9 cellular contexts compared by ENCODE assay signal in genomic region chr1:38489844-38490270, GRCh38.
DNase-seq lines count a peak whose midpoint lies in the region; ATAC-seq and TF ChIP-seq lines count a peak whose summit lies in the region.
"Had no signal": no experiment of that assay in that cellular context is flagged by ENCODE, and none has a peak within 500 bp of the region (broad histone marks: within the 10 kb centered on the region; RNA-seq: fewer than 3 reads in every experiment).

No MANE protein-coding gene starts in this region.

- no peak overlapping the region for H3K9ac ChIP-seq in NT2/D1 (ENCODE audit: insufficient read length, low read depth)

- no peak for ATAC-seq in Right ventricle myocardium inferior
- ATAC-seq in HG03139 (IDR thresholded peaks at IDR 0.05; ENCODE audit: unreplicated experiment), result no peak
- no peak for ATAC-seq in GM18498 (IDR thresholded peaks at IDR 0.05; ENCODE audit: unreplicated experiment)

- H3K4me3 ChIP-seq in right atrium auricular region, result no peak overlapping the region
- no peak overlapping the region for H3K4me3 ChIP-seq in NT2/D1 (ENCODE audit: insufficient read length, low read depth)

- peak; percentile 53 for DNase-seq in right atrium auricular region (ENCODE audit: low spot score)
- no peak for DNase-seq in Right ventricle myocardium inferior (ENCODE audit: missing footprints)
- peak; percentile 97 for DNase-seq in NT2/D1 (ENCODE audit: low read depth, low spot score)
- DNase-seq in activated effector memory CD4-positive, alpha-beta T cell treated with Interleukin-2 at 50 U/mL for 16 hours, result peak; percentile 2
- DNase-seq in islet precursor cell, result peak; percentile 82
- DNase-seq in stimulated activated CD8-positive, alpha-beta memory T cell treated with anti-CD3 and anti-CD28 coated beads, Interleukin-4, amount 100 ng/mL, for 48 hours, result peak; percentile 77

- no peaks in the 10 kb centered on the region for H3K27me3 ChIP-seq in right atrium auricular region
- no peaks in the 10 kb centered on the region for H3K27me3 ChIP-seq in NT2/D1 (ENCODE audit: insufficient read depth, insufficient read length)

- H3K36me3 ChIP-seq in right atrium auricular region (no peaks in the 10 kb centered on the region), NT2/D1 (ENCODE audit: insufficient read depth, insufficient read length, low read length) (no peaks in the 10 kb centered on the region)

- no peaks in the 10 kb centered on the region for H3K4me1 ChIP-seq in right atrium auricular region
- peaks cover 15% of the 10 kb centered on the region for H3K4me1 ChIP-seq in NT2/D1 (ENCODE audit: insufficient read depth, insufficient read length)

- intact Hi-C loops in Right ventricle myocardium inferior (cut with DNase I), result no loop called here

- H3K9me3 ChIP-seq in right atrium auricular region (no peaks in the 10 kb centered on the region), NT2/D1 (ENCODE audit: insufficient read depth, low read length) (no peaks in the 10 kb centered on the region)

- no peak overlapping the region for H3K27ac ChIP-seq in right atrium auricular region
- H3K27ac ChIP-seq: epithelial cell of prostate had no signal

- TF ChIP-seq CTCF in right atrium auricular region (IDR thresholded peaks at IDR 0.05), result peak in 1 of 2 donors; percentile 48
